In the genomic region with DNA sequence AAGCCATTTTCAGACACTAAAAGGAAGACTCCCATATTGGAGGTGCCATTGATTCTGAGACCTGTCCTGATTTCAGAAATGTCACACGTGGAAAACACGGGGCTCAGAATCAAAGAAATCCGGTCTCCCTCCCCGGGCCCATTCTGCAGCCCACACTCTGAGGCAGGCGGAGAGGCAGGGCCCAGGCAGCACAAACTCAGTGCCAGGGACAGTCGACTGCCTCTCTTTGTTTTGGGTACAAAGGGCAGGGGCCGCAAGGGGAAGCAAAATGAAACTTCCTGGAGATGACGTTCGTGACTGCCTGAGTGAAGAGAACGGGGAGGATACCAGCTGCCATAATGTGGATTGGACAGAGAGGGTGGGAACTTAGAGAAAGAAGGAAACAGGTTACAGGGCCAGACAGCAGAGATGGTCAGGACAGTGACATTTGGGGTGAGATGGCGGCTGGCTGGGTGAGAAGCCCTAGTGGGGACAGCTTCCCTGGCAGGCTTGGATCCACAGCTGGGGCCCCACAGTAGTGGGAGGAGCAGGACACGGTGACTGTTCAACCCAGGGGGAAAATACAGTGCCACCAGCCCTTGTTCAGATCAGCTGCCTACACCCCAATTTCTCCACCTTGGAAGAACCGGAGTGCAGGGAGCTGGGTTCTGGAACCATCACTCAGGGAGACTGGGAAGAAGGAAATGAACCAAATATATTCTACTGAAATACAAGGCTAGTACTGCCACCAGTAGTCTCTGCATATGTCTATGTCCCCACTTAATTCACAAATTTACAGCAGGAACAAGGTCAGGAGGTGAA, we compare ENCODE assay signal across 12 cellular contexts. TPM values are rescaled to one million over a fixed set of nuclear protein-coding genes. Genes with fewer than 3 reads are reported as not detected.
A peak's percentile ranks its signal among the peaks of the same experiment; 100 is the strongest.
DNase-seq lines count a peak whose midpoint lies in the region; ATAC-seq and FAIRE-seq lines count a peak whose summit lies in the region.
"Had no signal": no experiment of that assay in that cellular context is flagged by ENCODE, and none has a peak within 500 bp of the region (broad histone marks: within the 10 kb centered on the region; RNA-seq: fewer than 3 reads in every experiment).

No MANE protein-coding gene starts in this region.

- no peaks in the 10 kb centered on the region for H3K27me3 Mint-ChIP-seq in naive thymus-derived CD4-positive, alpha-beta T cell
- no peaks in the 10 kb centered on the region for H3K27me3 Mint-ChIP-seq in stimulated activated naive B cell treated with anti-CD40 and anti-IgM and Interleukin-4, amounts not matched to agents 10 μg/mL and 1 μg/mL and 100 μg/mL, for 72 hours

- peak; percentile 35 for DNase-seq in CD1c-positive myeloid dendritic cell (ENCODE audit: extremely low spot score)
- DNase-seq in HTR-8/SVneo (ENCODE audit: insufficient read length, low spot score), result no peak
- DNase-seq in dermis blood vessel endothelial cell, result peak; percentile 47
- DNase-seq in naive thymus-derived CD4-positive, alpha-beta T cell, result peak in 4 of 9 donors; percentile 32 to 47 (median 34)
- DNase-seq in occipital lobe (lab: John Stamatoyannopoulos, UW), result no peak
- DNase-seq in stimulated activated naive B cell treated with anti-CD40 and anti-IgM and Interleukin-4, amounts not matched to agents 10 μg/mL and 1 μg/mL and 100 μg/mL, for 72 hours, result no peak
- DNase-seq: glutamatergic neuron, NCI-H187 had no signal

- peaks cover 8 to 21% of the 10 kb centered on the region in 2 donors for H3K4me1 ChIP-seq in naive thymus-derived CD4-positive, alpha-beta T cell (ENCODE audit: control insufficient read depth in 2 of 2, insufficient read depth in 2 of 2, low read length in 2 of 2)

- no peaks in the 10 kb centered on the region for H3K27me3 ChIP-seq in naive thymus-derived CD4-positive, alpha-beta T cell (ENCODE audit: control insufficient read depth in 2 of 2, insufficient read depth in 2 of 2, low read length in 2 of 2)

- peaks cover 11 to 52% (median 11%) of the 10 kb centered on the region in 3 experiments for H3K36me3 ChIP-seq in naive thymus-derived CD4-positive, alpha-beta T cell (ENCODE audit: control insufficient read depth in 2 of 3, insufficient read depth in 3 of 3, low read length in 3 of 3)

- ATAC-seq in naive thymus-derived CD4-positive, alpha-beta T cell, result peak; percentile 37
- ATAC-seq in HG03025 (IDR thresholded peaks at IDR 0.05; ENCODE audit: low FRiP score, unreplicated experiment), result no peak
- ATAC-seq in stimulated activated naive B cell treated with anti-CD40 and anti-IgM and Interleukin-4, amounts not matched to agents 10 μg/mL and 1 μg/mL and 100 μg/mL, for 72 hours (replicated peaks), result no peak
- no peak for ATAC-seq in GM18870 (IDR thresholded peaks at IDR 0.05; ENCODE audit: unreplicated experiment)

- peaks cover 13 to 21% (median 19%) of the 10 kb centered on the region in 5 donors for H3K36me3 Mint-ChIP-seq in naive thymus-derived CD4-positive, alpha-beta T cell
- peaks cover 51 to 54% of the 10 kb centered on the region in 2 donors for H3K36me3 Mint-ChIP-seq in stimulated activated naive B cell treated with anti-CD40 and anti-IgM and Interleukin-4, amounts not matched to agents 10 μg/mL and 1 μg/mL and 100 μg/mL, for 72 hours

- no peaks in the 10 kb centered on the region for H3K9me3 ChIP-seq in naive thymus-derived CD4-positive, alpha-beta T cell (ENCODE audit: control insufficient read depth in 2 of 3, low read length in 3 of 3)

- H3K27ac ChIP-seq in naive thymus-derived CD4-positive, alpha-beta T cell (ENCODE audit: low read depth, low read length), result peak overlapping the region; percentile 9

- H3K4me1 Mint-ChIP-seq in naive thymus-derived CD4-positive, alpha-beta T cell, result peaks cover 26 to 48% (median 39%) of the 10 kb centered on the region in 7 donors
- peaks cover 21 to 41% of the 10 kb centered on the region in 2 donors for H3K4me1 Mint-ChIP-seq in stimulated activated naive B cell treated with anti-CD40 and anti-IgM and Interleukin-4, amounts not matched to agents 10 μg/mL and 1 μg/mL and 100 μg/mL, for 72 hours

- H3K4me3 Mint-ChIP-seq in naive thymus-derived CD4-positive, alpha-beta T cell, result peak overlapping the region in 8 of 10 donors; percentile 0 to 50 (median 16)
- no peak overlapping the region for H3K4me3 Mint-ChIP-seq in stimulated activated naive B cell treated with anti-CD40 and anti-IgM and Interleukin-4, amounts not matched to agents 10 μg/mL and 1 μg/mL and 100 μg/mL, for 72 hours

- H3K9me3 Mint-ChIP-seq in naive thymus-derived CD4-positive, alpha-beta T cell, result no peaks in the 10 kb centered on the region
- no peaks in the 10 kb centered on the region for H3K9me3 Mint-ChIP-seq in stimulated activated naive B cell treated with anti-CD40 and anti-IgM and Interleukin-4, amounts not matched to agents 10 μg/mL and 1 μg/mL and 100 μg/mL, for 72 hours

- POLR2A ChIA-PET in naive thymus-derived CD4-positive, alpha-beta T cell (lab: Charles Lee), result interaction anchor here (0.9 to 1.5 kb wide), 3 partner anchors 72 to 208 kb away, joined by 3 to 4 read pairs (median 3); partner anchors contain the start of gene VAMP1

- FAIRE-seq in HTR-8/SVneo (lab: Jason Lieb, UNC), result peak; percentile 58
- FAIRE-seq: bronchial epithelial cell, H54 had no signal

- intact Hi-C loops in naive thymus-derived CD4-positive, alpha-beta T cell (cut with micrococcal nuclease), result no loop called here

- CTCF ChIA-PET in naive thymus-derived CD4-positive, alpha-beta T cell (lab: Charles Lee), result interaction anchor here (1.0 kb wide), 1 partner anchor 119 kb away, joined by 3 read pairs; no protein-coding TSS in a partner anchor

- H3K27ac Mint-ChIP-seq in naive thymus-derived CD4-positive, alpha-beta T cell, result peak overlapping the region; percentile 50 to 95 (median 84)
- H3K27ac Mint-ChIP-seq in stimulated activated naive B cell treated with anti-CD40 and anti-IgM and Interleukin-4, amounts not matched to agents 10 μg/mL and 1 μg/mL and 100 μg/mL, for 72 hours, result no peak overlapping the region

- H3K4me3 ChIP-seq in naive thymus-derived CD4-positive, alpha-beta T cell (ENCODE audit: low read length), result no peak overlapping the region

RNA-seq across cellular contexts. Expression of gene GAPDH, which starts 8.1 kb away (rescaled TPM):
- total RNA-seq in dermis blood vessel endothelial cell, result 4,017 and 6,422 TPM in 2 replicates
- total RNA-seq in naive thymus-derived CD4-positive, alpha-beta T cell, result 1,000 to 10,000 TPM in 1 of 5 experiments, 100 to 1,000 TPM in 4; 330 to 4,503 (median 379) TPM
- 1,000 to 10,000 TPM; 1,202 to 1,413 TPM for polyA plus RNA-seq in naive thymus-derived CD4-positive, alpha-beta T cell
- 1,311 TPM for total RNA-seq in occipital lobe

RNA-seq across cellular contexts. Expression of gene IFFO1, which starts 13.4 kb away (rescaled TPM):
- 13.1 and 13.6 TPM in 2 replicates for total RNA-seq in dermis blood vessel endothelial cell
- total RNA-seq in naive thymus-derived CD4-positive, alpha-beta T cell, result 10 to 100 TPM; 28.2 to 55.9 (median 45.9) TPM
- 10 to 100 TPM in 1 of 2 donors, 1 to 10 TPM in 1; 5.4 to 11.4 TPM for polyA plus RNA-seq in naive thymus-derived CD4-positive, alpha-beta T cell
- 4.4 TPM for total RNA-seq in occipital lobe

RNA-seq across cellular contexts. Expression of gene NOP2, which starts 25.7 kb away (rescaled TPM):
- total RNA-seq in dermis blood vessel endothelial cell, result 15.5 and 19.3 TPM in 2 replicates
- total RNA-seq in naive thymus-derived CD4-positive, alpha-beta T cell, result 100 to 1,000 TPM in 1 of 5 experiments, 10 to 100 TPM in 4; 74.4 to 102 (median 87.6) TPM
- 10 to 100 TPM; 24.2 to 53.7 TPM for polyA plus RNA-seq in naive thymus-derived CD4-positive, alpha-beta T cell
- total RNA-seq in occipital lobe, result 10.8 TPM

RNA-seq across cellular contexts. Expression of gene NCAPD2, which starts 48.5 kb away (rescaled TPM):
- 28.2 and 102 TPM in 2 replicates for total RNA-seq in dermis blood vessel endothelial cell
- 100 to 1,000 TPM in 1 of 5 experiments, 10 to 100 TPM in 4; 30.3 to 121 (median 38.4) TPM for total RNA-seq in naive thymus-derived CD4-positive, alpha-beta T cell
- polyA plus RNA-seq in naive thymus-derived CD4-positive, alpha-beta T cell, result 10 to 100 TPM; 24.4 to 46.7 TPM
- total RNA-seq in occipital lobe, result 9.0 TPM

RNA-seq across cellular contexts. Expression of gene MRPL51, which starts 49.3 kb away (rescaled TPM):
- total RNA-seq in dermis blood vessel endothelial cell (86.4 and 167 TPM in 2 replicates), occipital lobe (36.5 TPM)
- total RNA-seq in naive thymus-derived CD4-positive, alpha-beta T cell, result 100 to 1,000 TPM in 1 of 5 experiments, 10 to 100 TPM in 4; 22.5 to 208 (median 80.9) TPM
- polyA plus RNA-seq in naive thymus-derived CD4-positive, alpha-beta T cell, result 100 to 1,000 TPM; 204 to 220 TPM

Comparison
In these comparisons a context has a peak if more than half of its experiments do, and no peak if none do; other contexts are left out.
1. DNase-seq: peak in CD1c-positive myeloid dendritic cell (single experiment) and dermis blood vessel endothelial cell (single experiment); none in HTR-8/SVneo (single experiment), occipital lobe (single experiment) and stimulated activated naive B cell treated with anti-CD40 and anti-IgM and Interleukin-4, amounts not matched to agents 10 μg/mL and 1 μg/mL and 100 μg/mL, for 72 hours (single experiment).
2. H3K4me3 Mint-ChIP-seq: peak in naive thymus-derived CD4-positive, alpha-beta T cell (8 of 10); none in stimulated activated naive B cell treated with anti-CD40 and anti-IgM and Interleukin-4, amounts not matched to agents 10 μg/mL and 1 μg/mL and 100 μg/mL, for 72 hours (0 of 2).